15 cellular contexts compared by ENCODE assay signal in the genomic region with DNA sequence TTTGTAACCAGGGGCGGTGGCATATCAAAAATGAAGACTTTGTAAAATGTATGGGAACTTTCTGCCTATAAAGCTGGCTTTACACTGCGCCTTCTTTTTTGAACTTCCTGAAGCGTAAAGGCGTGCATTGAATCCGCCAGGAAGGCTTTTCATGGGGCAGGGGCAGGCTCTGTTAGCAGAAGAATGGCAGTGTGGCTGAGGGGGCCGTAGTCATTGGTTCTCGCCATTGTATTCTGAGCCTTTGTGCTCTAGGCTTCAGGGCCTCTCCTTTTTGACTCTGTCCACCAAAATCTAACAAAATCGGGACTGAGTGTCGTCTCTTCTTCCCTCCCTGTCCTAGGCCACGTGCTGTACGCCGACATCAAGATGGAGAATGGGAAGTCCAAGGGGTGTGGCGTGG. TPM values are rescaled to one million over a fixed set of nuclear protein-coding genes. Genes with fewer than 3 reads are reported as not detected.
DNase-seq lines count a peak whose midpoint lies in the region; ATAC-seq and TF ChIP-seq lines count a peak whose summit lies in the region.
"Had no signal": no experiment of that assay in that cellular context is flagged by ENCODE, and none has a peak within 500 bp of the region (broad histone marks: within the 10 kb centered on the region; RNA-seq: fewer than 3 reads in every experiment).

No MANE protein-coding gene starts in this region.

- no peak overlapping the region for H3K4me3 Mint-ChIP-seq in activated naive CD4-positive, alpha-beta T cell treated with anti-CD3 and anti-CD28 coated beads, Interleukin-2, amount 10 ng/mL, durations not matched to agents 7 days and 5 days
- no peak overlapping the region for H3K4me3 Mint-ChIP-seq in activated CD8-positive, alpha-beta T cell treated with anti-CD3 and anti-CD28 coated beads for 36 hours
- no peak overlapping the region for H3K4me3 Mint-ChIP-seq in type B pancreatic cell

- peaks cover 44% of the 10 kb centered on the region for H3K36me3 Mint-ChIP-seq in activated naive CD4-positive, alpha-beta T cell treated with anti-CD3 and anti-CD28 coated beads, Interleukin-2, amount 10 ng/mL, durations not matched to agents 7 days and 5 days
- H3K36me3 Mint-ChIP-seq in activated CD8-positive, alpha-beta T cell treated with anti-CD3 and anti-CD28 coated beads for 36 hours (ENCODE audit: low read depth) = peaks cover 48% of the 10 kb centered on the region
- H3K36me3 Mint-ChIP-seq in type B pancreatic cell = peaks cover 17% of the 10 kb centered on the region

- no peak overlapping the region for H3K4me3 ChIP-seq in left lung
- H3K4me3 ChIP-seq: skin epidermis had no signal

- TF ChIP-seq CTCF in activated CD8-positive, alpha-beta T cell treated with anti-CD3 and anti-CD28 coated beads for 36 hours (IDR thresholded peaks at IDR 0.05) = no peak
- TF ChIP-seq CTCF in left lung (IDR thresholded peaks at IDR 0.05) (no peak), type B pancreatic cell (conservative IDR thresholded peaks at IDR 0.05) (no peak)

- peak overlapping the region; percentile 85 for H3K27ac Mint-ChIP-seq in activated naive CD4-positive, alpha-beta T cell treated with anti-CD3 and anti-CD28 coated beads, Interleukin-2, amount 10 ng/mL, durations not matched to agents 7 days and 5 days
- peak overlapping the region; percentile 93 for H3K27ac Mint-ChIP-seq in activated CD8-positive, alpha-beta T cell treated with anti-CD3 and anti-CD28 coated beads for 36 hours
- H3K27ac Mint-ChIP-seq in type B pancreatic cell = peak overlapping the region; percentile 54

- ATAC-seq in activated CD8-positive, alpha-beta T cell treated with anti-CD3 and anti-CD28 coated beads for 36 hours = no peak
- no peak for ATAC-seq in left lung
- no peak for ATAC-seq in HG02763 (IDR thresholded peaks at IDR 0.05; ENCODE audit: unreplicated experiment)
- ATAC-seq in activated CD4-positive, CD25-positive, alpha-beta regulatory T cell treated with anti-CD3 and anti-CD28 coated beads, Interleukin-2, amount 50 U/mL, for 24 hours = no peak
- no peak for ATAC-seq in HG03139 (IDR thresholded peaks at IDR 0.05; ENCODE audit: unreplicated experiment)

- no peaks in the 10 kb centered on the region for H3K9me3 Mint-ChIP-seq in activated naive CD4-positive, alpha-beta T cell treated with anti-CD3 and anti-CD28 coated beads, Interleukin-2, amount 10 ng/mL, durations not matched to agents 7 days and 5 days
- H3K9me3 Mint-ChIP-seq in activated CD8-positive, alpha-beta T cell treated with anti-CD3 and anti-CD28 coated beads for 36 hours = no peaks in the 10 kb centered on the region
- H3K9me3 Mint-ChIP-seq in type B pancreatic cell = no peaks in the 10 kb centered on the region

- H3K36me3 ChIP-seq in left lung = peaks cover 2 to 81% of the 10 kb centered on the region in 2 donors

- H3K27ac ChIP-seq in left lung = peak overlapping the region; percentile 66 to 95

- peaks cover 43% of the 10 kb centered on the region for H3K4me1 Mint-ChIP-seq in activated naive CD4-positive, alpha-beta T cell treated with anti-CD3 and anti-CD28 coated beads, Interleukin-2, amount 10 ng/mL, durations not matched to agents 7 days and 5 days
- peaks cover 39% of the 10 kb centered on the region for H3K4me1 Mint-ChIP-seq in activated CD8-positive, alpha-beta T cell treated with anti-CD3 and anti-CD28 coated beads for 36 hours (ENCODE audit: low read depth)
- H3K4me1 Mint-ChIP-seq in type B pancreatic cell (ENCODE audit: unreplicated experiment) = peaks cover 4% of the 10 kb centered on the region

- H3K27me3 ChIP-seq in left lung = no peaks in the 10 kb centered on the region

- no peaks in the 10 kb centered on the region for H3K27me3 Mint-ChIP-seq in activated naive CD4-positive, alpha-beta T cell treated with anti-CD3 and anti-CD28 coated beads, Interleukin-2, amount 10 ng/mL, durations not matched to agents 7 days and 5 days
- H3K27me3 Mint-ChIP-seq in activated CD8-positive, alpha-beta T cell treated with anti-CD3 and anti-CD28 coated beads for 36 hours = no peaks in the 10 kb centered on the region
- no peaks in the 10 kb centered on the region for H3K27me3 Mint-ChIP-seq in type B pancreatic cell

- POLR2A ChIA-PET in activated CD8-positive, alpha-beta T cell treated with anti-CD3 and anti-CD28 coated beads for 36 hours (lab: Charles Lee) = interaction anchor here (1.2 to 2.4 kb wide), 4 partner anchors 8 to 88 kb away, joined by 4 to 15 read pairs (median 6); partner anchors contain the start of genes MYO1F and ZNF414

- CTCF ChIA-PET in activated naive CD4-positive, alpha-beta T cell treated with anti-CD3 and anti-CD28 coated beads, Interleukin-2, amount 10 ng/mL, durations not matched to agents 7 days and 5 days (lab: Charles Lee) = interaction anchor here (1.4 to 2.8 kb wide), 3 partner anchors 17 to 90 kb away, joined by 6 to 50 read pairs (median 8); partner anchors contain the start of genes MYO1F and ZNF414
- CTCF ChIA-PET in activated CD8-positive, alpha-beta T cell treated with anti-CD3 and anti-CD28 coated beads for 36 hours (lab: Charles Lee) = interaction anchor here (1.2 to 3.9 kb wide), 4 partner anchors 17 to 98 kb away, joined by 3 to 39 read pairs (median 8); partner anchors contain the start of gene MYO1F

- no peak for DNase-seq in activated naive CD4-positive, alpha-beta T cell treated with anti-CD3 and anti-CD28 coated beads, Interleukin-2, amount 10 ng/mL, durations not matched to agents 7 days and 5 days
- no peak for DNase-seq in activated naive CD4-positive, alpha-beta T cell treated with anti-CD3 and anti-CD28 coated beads, Interleukin-2, amount 50 U/mL, for 16 hours
- no peak for DNase-seq in activated CD8-positive, alpha-beta T cell treated with anti-CD3 and anti-CD28 coated beads for 36 hours
- DNase-seq in left lung = peak in 1 of 2 donors; percentile 26
- DNase-seq in type B pancreatic cell (ENCODE audit: extremely low spot score, unreplicated experiment) = no peak
- DNase-seq: dermis blood vessel endothelial cell, MM.1S, NCI-H82, occipital lobe had no signal

- peaks cover 0 to 88% of the 10 kb centered on the region in 2 donors for H3K4me1 ChIP-seq in left lung

- intact Hi-C loops in activated CD8-positive, alpha-beta T cell treated with anti-CD3 and anti-CD28 coated beads for 36 hours (cut with micrococcal nuclease) = no loop called here
- intact Hi-C loops in left lung (cut with DNase I) = no loop called here

- no peaks in the 10 kb centered on the region for H3K9me3 ChIP-seq in left lung

RNA-seq across cellular contexts. Expression of gene PRAM1, which starts 14.1 kb away (rescaled TPM):
- 1 to 10 TPM in 1 of 2 experiments, under 1 TPM in 1; 0.74 to 1.1 TPM for total RNA-seq in activated CD8-positive, alpha-beta T cell treated with anti-CD3 and anti-CD28 coated beads for 36 hours
- total RNA-seq in left lung (10 to 100 TPM; 10.7 to 26.8 TPM), type B pancreatic cell (ENCODE audit: low replicate concordance) (0.31 TPM in 2 replicates)
- total RNA-seq: dermis blood vessel endothelial cell, fibroblast of lung, HT-29, occipital lobe had no signal

RNA-seq across cellular contexts. Expression of gene ZNF414, which starts 25.6 kb away (rescaled TPM):
- 10 to 100 TPM; 21.6 to 24.0 TPM for total RNA-seq in activated CD8-positive, alpha-beta T cell treated with anti-CD3 and anti-CD28 coated beads for 36 hours
- total RNA-seq in left lung = 10 to 100 TPM; 15.4 to 19.2 TPM
- 19.9 and 25.4 TPM in 2 replicates for total RNA-seq in type B pancreatic cell (ENCODE audit: low replicate concordance)

RNA-seq across cellular contexts. Expression of gene HNRNPM, which starts 43.6 kb away (rescaled TPM):
- total RNA-seq in activated CD8-positive, alpha-beta T cell treated with anti-CD3 and anti-CD28 coated beads for 36 hours = 100 to 1,000 TPM; 242 to 254 TPM
- total RNA-seq in left lung (100 to 1,000 TPM; 121 to 163 TPM), type B pancreatic cell (ENCODE audit: low replicate concordance) (197 and 317 TPM in 2 replicates)
